Comparison of ENCODE assay signal across 13 cellular contexts in genomic region chr14:76727403-76727802, GRCh38.
"Had no signal": no experiment of that assay in that cellular context is flagged by ENCODE, and none has a peak within 500 bp of the region (broad histone marks: within the 10 kb centered on the region; RNA-seq: fewer than 3 reads in every experiment).

No MANE protein-coding gene starts in this region.

- ATAC-seq: activated CD4-positive, CD25-positive, alpha-beta regulatory T cell treated with anti-CD3 and anti-CD28 coated beads, Interleukin-2, amount 50 U/mL, for 24 hours; activated CD8-positive, alpha-beta memory T cell treated with anti-CD3 and anti-CD28 coated beads, Interleukin-2, amount 10 ng/mL, durations not matched to agents 7 days and 5 days; stimulated activated memory B cell treated with anti-CD40 and anti-IgM and Interleukin-4, amounts not matched to agents 10 μg/mL and 1 μg/mL and 100 μg/mL, for 72 hours had no signal

- H3K27ac Mint-ChIP-seq: activated CD8-positive, alpha-beta memory T cell treated with anti-CD3 and anti-CD28 coated beads, Interleukin-2, amount 10 ng/mL, durations not matched to agents 7 days and 5 days; activated naive CD8-positive, alpha-beta T cell; activated T-cell treated with anti-CD3 and anti-CD28 coated beads, Interleukin-2, amount 50 U/mL, for 24 hours; brain; endodermal cell; stimulated activated memory B cell treated with anti-CD40 and anti-IgM and Interleukin-4, amounts not matched to agents 10 μg/mL and 1 μg/mL and 100 μg/mL, for 72 hours had no signal

- H3K9me3 Mint-ChIP-seq: activated T-cell treated with anti-CD3 and anti-CD28 coated beads, Interleukin-2, amount 50 U/mL, for 24 hours; endodermal cell; stimulated activated memory B cell treated with anti-CD40 and anti-IgM and Interleukin-4, amounts not matched to agents 10 μg/mL and 1 μg/mL and 100 μg/mL, for 72 hours had no signal

- H3K4me3 Mint-ChIP-seq: activated CD8-positive, alpha-beta memory T cell treated with anti-CD3 and anti-CD28 coated beads, Interleukin-2, amount 10 ng/mL, durations not matched to agents 7 days and 5 days; activated naive CD8-positive, alpha-beta T cell; activated T-cell treated with anti-CD3 and anti-CD28 coated beads, Interleukin-2, amount 50 U/mL, for 24 hours; brain; endodermal cell; stimulated activated memory B cell treated with anti-CD40 and anti-IgM and Interleukin-4, amounts not matched to agents 10 μg/mL and 1 μg/mL and 100 μg/mL, for 72 hours had no signal

- H3K4me1 Mint-ChIP-seq: activated CD8-positive, alpha-beta memory T cell treated with anti-CD3 and anti-CD28 coated beads, Interleukin-2, amount 10 ng/mL, durations not matched to agents 7 days and 5 days; brain; endodermal cell; stimulated activated memory B cell treated with anti-CD40 and anti-IgM and Interleukin-4, amounts not matched to agents 10 μg/mL and 1 μg/mL and 100 μg/mL, for 72 hours had no signal

- H3K27me3 ChIP-seq: transverse colon had no signal

- DNase-seq: activated CD4-positive, alpha-beta T cell treated with anti-CD3 and anti-CD28 coated beads, Interleukin-2, amount 50 U/mL, for 48 hours; activated CD8-positive, alpha-beta memory T cell treated with anti-CD3 and anti-CD28 coated beads, Interleukin-2, amount 10 ng/mL, durations not matched to agents 7 days and 5 days; activated gamma-delta T cell; activated T-cell treated with anti-CD3 and anti-CD28 coated beads, Interleukin-2, amount 50 U/mL, for 24 hours; cerebellar nuclear complex; erythroblast; head of caudate nucleus; transverse colon had no signal

- H3K4me3 ChIP-seq: transverse colon had no signal

- H3K4me1 ChIP-seq: transverse colon had no signal

- H3K36me3 ChIP-seq: transverse colon had no signal

- H3K9me3 ChIP-seq: transverse colon had no signal

- H3K27ac ChIP-seq: transverse colon had no signal
